ENCODE assay signal across 35 cellular contexts in genomic region chr1:103187673-103188072, GRCh38.
"Had no signal": no experiment of that assay in that cellular context is flagged by ENCODE, and none has a peak within 500 bp of the region (broad histone marks: within the 10 kb centered on the region; RNA-seq: fewer than 3 reads in every experiment).

No MANE protein-coding gene starts in this region.

- H3K9me3 ChIP-seq: MG63 had no signal

- H3K36me3 ChIP-seq: MG63 had no signal

- H3K27me3 ChIP-seq: MG63 had no signal

- H3K4me3 ChIP-seq: MG63 had no signal

- DNase-seq: Kasumi-1, MG63, MM.1S, MV-4-11, NCI-H1048, NCI-H1092, NCI-H1092 treated with DMSO at 0.1 percent for 48 hours, NCI-H1105, NCI-H1105 treated with DMSO at 0.1 percent for 48 hours, NCI-H1417, NCI-H1417 treated with DMSO at 0.1 percent for 48 hours, NCI-H1436, NCI-H1436 treated with DMSO at 0.1 percent for 48 hours, NCI-H146, NCI-H1694, NCI-H1694 treated with DMSO at 0.1 percent for 48 hours, NCI-H187, NCI-H187 treated with DMSO at 0.1 percent for 48 hours, NCI-H1930, NCI-H2029, NCI-H2029 treated with DMSO at 0.1 percent for 48 hours, NCI-H2081, NCI-H2081 treated with DMSO at 0.1 percent for 48 hours, NCI-H2107, NCI-H2171, NCI-H2171 treated with DMSO at 0.1 percent for 48 hours, NCI-H2227 treated with DMSO at 0.1 percent for 48 hours, NCI-H226, NCI-H345, NCI-H446, NCI-H446 treated with DMSO at 0.1 percent for 48 hours, NCI-H510A, NCI-H510A treated with DMSO at 0.1 percent for 48 hours, NCI-H524, NCI-H524 treated with DMSO at 0.1 percent for 48 hours had no signal
